In the genomic region with DNA sequence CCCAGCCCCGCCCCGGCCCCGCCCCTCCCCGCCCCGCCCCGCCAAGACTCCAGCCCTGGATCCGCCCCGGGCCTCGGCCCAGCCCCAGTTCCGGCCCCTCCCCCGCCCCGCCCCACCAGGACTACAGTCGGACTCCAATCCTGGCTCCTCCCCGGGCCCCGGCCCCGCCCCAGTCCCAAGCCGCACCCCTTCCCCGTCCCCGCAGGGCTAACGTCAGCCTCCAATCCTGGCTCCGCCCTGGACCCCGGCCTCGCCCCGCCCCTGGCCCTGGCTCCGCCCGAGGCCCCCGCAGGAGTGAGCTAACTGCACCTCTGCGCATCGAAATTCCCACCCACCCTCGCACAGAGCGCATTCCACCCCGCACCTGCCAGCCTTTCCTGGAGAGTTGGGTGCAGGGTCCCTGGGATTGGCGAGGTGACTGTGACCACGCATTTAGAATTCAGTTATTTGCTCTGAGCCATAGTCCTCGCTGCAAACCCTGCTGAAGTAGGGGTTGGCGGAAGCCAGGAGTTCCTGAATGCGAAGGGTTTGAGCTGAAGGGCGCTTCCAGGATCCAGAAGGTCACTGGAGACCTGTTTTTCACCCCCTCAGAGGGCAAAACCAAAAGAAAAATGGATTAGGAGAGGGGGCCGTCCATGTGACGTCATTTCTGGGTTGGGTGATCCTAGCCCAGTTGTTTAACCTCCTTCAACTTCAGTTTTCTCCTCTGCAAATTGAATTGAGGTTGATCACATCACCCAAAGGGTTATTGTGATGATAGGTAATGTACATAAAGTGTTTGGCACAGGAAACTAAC, we compare ENCODE assay signal across 8 cellular contexts. TPM values are rescaled to one million over a fixed set of nuclear protein-coding genes. Genes with fewer than 3 reads are reported as not detected.
DNase-seq lines count a peak whose midpoint lies in the region; ATAC-seq and TF ChIP-seq lines count a peak whose summit lies in the region.

No MANE protein-coding gene starts in this region.

- H3K9me3 Mint-ChIP-seq in activated B cell treated with CpG ODN at 0.5 μM for 24 hours: no peaks in the 10 kb centered on the region

- ATAC-seq in GM18907 (IDR thresholded peaks at IDR 0.05; ENCODE audit: unreplicated experiment) (peak; percentile 81), HG03135 (IDR thresholded peaks at IDR 0.05; ENCODE audit: unreplicated experiment) (peak; percentile 84), activated B cell treated with CpG ODN at 0.5 μM for 24 hours (ENCODE audit: low read depth) (peak; percentile 90)

- H3K27ac Mint-ChIP-seq in activated B cell treated with CpG ODN at 0.5 μM for 24 hours: peak overlapping the region; percentile 85

- WGBS in spleen, 5 donors: 2 to 6% (median 3%) methylated on average over 7 to 37 of the region's 40 CpGs

- peaks cover 24 to 82% (median 50%) of the 10 kb centered on the region in 6 donors for H3K4me1 ChIP-seq in spleen

- TF ChIP-seq CTCF in AG04449 (IDR thresholded peaks at IDR 0.05; ENCODE audit: insufficient read depth, low read length, missing control alignments) (no peak), activated B cell treated with CpG ODN at 0.5 μM for 24 hours (IDR thresholded peaks at IDR 0.05) (no peak), spleen (IDR thresholded peaks at IDR 0.05 in 8 of 11, conservative IDR thresholded peaks at IDR 0.05 in 3 of 11) (peak in 1 of 11 experiments; percentile 25)

- H3K9me3 ChIP-seq in spleen: no peaks in the 10 kb centered on the region

- H3K27ac ChIP-seq in caudate nucleus (ENCODE audit: low read depth, low read length) (peak overlapping the region; percentile 98), spleen (peak overlapping the region; percentile 90 to 99 (median 93))

- peaks cover 39% of the 10 kb centered on the region for H3K4me1 Mint-ChIP-seq in activated B cell treated with CpG ODN at 0.5 μM for 24 hours

- peaks cover 0 to 17% (median 9%) of the 10 kb centered on the region in 6 donors for H3K36me3 ChIP-seq in spleen

- no peaks in the 10 kb centered on the region for H3K27me3 Mint-ChIP-seq in activated B cell treated with CpG ODN at 0.5 μM for 24 hours

- H3K4me3 ChIP-seq in AG04449 (ENCODE audit: low read depth, low read length): peak overlapping the region; percentile 72
- H3K4me3 ChIP-seq in spleen: peak overlapping the region; percentile 26 to 93 (median 54)

- intact Hi-C loops in activated B cell treated with CpG ODN at 0.5 μM for 24 hours (cut with micrococcal nuclease) (loop anchor here (1.0 to 10.0 kb wide), 3 partner anchors 162 to 1296 kb away; no protein-coding TSS in a partner anchor), spleen (cut with DNase I; ENCODE audit: low total_unique reads) (loop anchor here (10.0 kb wide), 1 partner anchor 314 kb away; a partner anchor contains a TSS)

- H3K4me3 Mint-ChIP-seq in activated B cell treated with CpG ODN at 0.5 μM for 24 hours: peak overlapping the region; percentile 84

- POLR2A ChIA-PET in AG04449 (lab: Yijun Ruan, JAX) (interaction anchor here (1.9 kb wide), 1 partner anchor 121 kb away, joined by 5 read pairs; no protein-coding TSS in a partner anchor), activated B cell treated with CpG ODN at 0.5 μM for 24 hours (lab: Charles Lee) (interaction anchor here (0.8 to 2.0 kb wide), 9 partner anchors 10 to 186 kb away, joined by 3 to 11 read pairs (median 5); a partner anchor contains a TSS)

- DNase-seq in AG04449 (ENCODE audit: low read depth, low spot score): peak; percentile 29
- peak; percentile 83 for DNase-seq in NCI-H2196 treated with DMSO at 0.1 percent for 48 hours (lab: John Stamatoyannopoulos, UW; ENCODE audit: unreplicated experiment)
- peak; percentile 98 for DNase-seq in activated B cell treated with CpG ODN at 0.5 μM for 24 hours
- peak; percentile 82 to 100 (median 98) for DNase-seq in caudate nucleus (lab: John Stamatoyannopoulos, UW)
- DNase-seq in iris pigment epithelial cell (ENCODE audit: low read depth): peak; percentile 91
- DNase-seq in spleen: peak; percentile 100

- peaks cover 10% of the 10 kb centered on the region for H3K36me3 Mint-ChIP-seq in activated B cell treated with CpG ODN at 0.5 μM for 24 hours (ENCODE audit: low read depth)

- no peaks in the 10 kb centered on the region for H3K27me3 ChIP-seq in spleen (replicated peaks in 1 of 7)

- CTCF ChIA-PET in AG04449 (lab: Yijun Ruan, JAX): interaction anchor here (0.8 to 6.8 kb wide), 10 partner anchors 10 to 193 kb away, joined by 3 to 100 read pairs (median 12); a partner anchor contains a TSS
- CTCF ChIA-PET in activated B cell treated with CpG ODN at 0.5 μM for 24 hours (lab: Charles Lee): interaction anchor here (1.2 to 4.6 kb wide), 4 partner anchors 13 to 278 kb away, joined by 6 to 24 read pairs (median 18); no protein-coding TSS in a partner anchor

- peak in 1 of 3 donors; percentile 45 for TF ChIP-seq POLR2A in spleen (IDR thresholded peaks at IDR 0.05)

RNA-seq across cellular contexts. Expression of a gene that starts 0.6 kb away (rescaled TPM):
- total RNA-seq in activated B cell treated with CpG ODN at 0.5 μM for 24 hours: 25.4 and 27.9 TPM in 2 replicates
- 10 to 100 TPM; 16.8 to 28.9 (median 25.3) TPM for total RNA-seq in spleen
- 10 to 100 TPM; 15.6 to 23.1 (median 16.1) TPM for polyA plus RNA-seq in spleen

RNA-seq across cellular contexts. Expression of a gene that starts 16.5 kb away (rescaled TPM):
- total RNA-seq in activated B cell treated with CpG ODN at 0.5 μM for 24 hours (not detected in 2 replicates), spleen (10 to 100 TPM in 1 of 7 donors, 1 to 10 TPM in 3, under 1 TPM in 3; 0.20 to 19.1 (median 1.1) TPM)
- 1 to 10 TPM in 1 of 3 donors, under 1 TPM in 2; 0.13 to 1.7 (median 0.27) TPM for polyA plus RNA-seq in spleen

RNA-seq across cellular contexts. Expression of a gene that starts 17.7 kb away (rescaled TPM):
- total RNA-seq in activated B cell treated with CpG ODN at 0.5 μM for 24 hours: not detected in 2 replicates
- not detected for total RNA-seq in spleen
- polyA plus RNA-seq in spleen: not detected

RNA-seq across cellular contexts. Expression of a gene that starts 29.1 kb away (rescaled TPM):
- total RNA-seq in activated B cell treated with CpG ODN at 0.5 μM for 24 hours (not detected in 2 replicates), spleen (10 to 100 TPM in 5 of 7 donors, 1 to 10 TPM in 2; 6.5 to 30.8 (median 23.9) TPM)
- polyA plus RNA-seq in spleen: 1 to 10 TPM; 3.7 to 3.9 (median 3.8) TPM

RNA-seq across cellular contexts. Expression of a gene that starts 52.4 kb away (rescaled TPM):
- total RNA-seq in activated B cell treated with CpG ODN at 0.5 μM for 24 hours (not detected in 2 replicates), spleen (1 to 10 TPM in 2 of 7 donors, under 1 TPM in 3, not detected in 2; 0.70 to 2.9 (median 0.97) TPM)
- polyA plus RNA-seq in spleen: 1 to 10 TPM in 1 of 3 donors, under 1 TPM in 2; 0.85 to 2.3 (median 0.93) TPM

Comparison
In these comparisons a context has a peak if more than half of its experiments do, and no peak if none do; other contexts are left out.
1. Peak in every context shown above with its lines: DNase-seq, ATAC-seq, H3K4me3 ChIP-seq and H3K27ac ChIP-seq.
2. DNase-seq: peak in every context shown above with its lines; median percentile 100 in spleen; 98 in activated B cell treated with CpG ODN at 0.5 μM for 24 hours; 98 in caudate nucleus; 91 in iris pigment epithelial cell; 83 in NCI-H2196 treated with DMSO at 0.1 percent for 48 hours; 29 in AG04449.